In the genomic region with DNA sequence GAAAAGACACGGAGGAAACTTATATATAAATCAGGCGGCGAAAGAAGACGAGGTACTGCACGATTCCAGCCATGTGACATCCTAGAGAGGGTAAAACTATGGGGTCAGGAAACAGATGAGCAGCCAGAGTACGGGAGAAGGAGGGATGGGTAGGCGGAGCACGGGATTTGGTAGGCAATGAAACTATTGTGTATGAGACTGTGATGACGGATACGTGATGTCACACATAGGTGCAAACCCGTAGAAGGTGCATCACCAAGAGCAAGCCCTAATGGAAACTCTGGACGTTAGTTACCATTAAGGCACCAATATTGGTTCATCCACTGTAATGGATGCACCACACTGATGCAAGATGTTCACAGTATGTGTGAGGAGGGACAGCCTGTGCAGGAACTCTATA, we compare ENCODE assay signal across 33 cellular contexts.
"Had no signal": no experiment of that assay in that cellular context is flagged by ENCODE, and none has a peak within 500 bp of the region (broad histone marks: within the 10 kb centered on the region; RNA-seq: fewer than 3 reads in every experiment).

No MANE protein-coding gene starts in this region.

- H3K4me1 ChIP-seq: adrenal gland, ascending aorta, body of pancreas, breast epithelium had no signal

- H3K27me3 ChIP-seq: adrenal gland, ascending aorta, body of pancreas, brain microvascular endothelial cell, breast epithelium, cardiac muscle cell had no signal

- H3K4me3 ChIP-seq: adrenal gland, ascending aorta, body of pancreas, breast epithelium, cardiac muscle cell had no signal

- H3K36me3 ChIP-seq: adrenal gland, ascending aorta, brain microvascular endothelial cell, breast epithelium, cardiac muscle cell had no signal

- DNase-seq: activated effector memory CD4-positive, alpha-beta T cell treated with anti-CD3 and anti-CD28 coated beads, Interleukin-2, amount 50 U/mL, for 16 hours; activated effector memory CD4-positive, alpha-beta T cell treated with Interleukin-2 at 50 U/mL for 16 hours; activated gamma-delta T cell; activated gamma-delta T cell treated with Interleukin-2 at 50 U/mL for 16 hours; activated naive CD4-positive, alpha-beta T cell; activated naive CD4-positive, alpha-beta T cell treated with anti-CD3 and anti-CD28 coated beads for 36 hours; activated naive CD4-positive, alpha-beta T cell treated with anti-CD3 and anti-CD28 coated beads, Interleukin-2, amount 10 ng/mL, durations not matched to agents 7 days and 5 days; activated naive CD4-positive, alpha-beta T cell treated with anti-CD3 and anti-CD28 coated beads, Interleukin-2, amount 50 U/mL, for 16 hours; activated naive CD4-positive, alpha-beta T cell treated with Interleukin-2 at 50 U/mL for 16 hours; activated naive CD8-positive, alpha-beta T cell treated with anti-CD3 and anti-CD28 coated beads for 36 hours; activated naive CD8-positive, alpha-beta T cell treated with anti-CD3 and anti-CD28 coated beads, Interleukin-2, amount 10 ng/mL, durations not matched to agents 7 days and 5 days; activated naive CD8-positive, alpha-beta T cell treated with anti-CD3 and anti-CD28 coated beads, Interleukin-2, amount 50 U/mL, for 24 hours; activated T-cell treated with anti-CD3 and anti-CD28 coated beads for 4 hours; activated T-cell treated with anti-CD3 and anti-CD28 coated beads, Interleukin-2, amount 50 U/mL, for 1 hour; activated T-cell treated with anti-CD3 and anti-CD28 coated beads, Interleukin-2, amount 50 U/mL, for 24 hours; activated T-cell treated with anti-CD3 and anti-CD28 coated beads, Interleukin-2, amount 50 U/mL, for 4 hours; activated T-cell treated with anti-CD3 and anti-CD28 coated beads, Interleukin-2, amount 50 U/mL, for 48 hours; activated T-cell treated with anti-CD3 and anti-CD28 coated beads, Interleukin-2, amount 50 U/mL, for 72 hours; adrenal gland; amniotic stem cell; amygdala; aorta; body of pancreas; brain microvascular endothelial cell; caudate nucleus; central memory CD4-positive, alpha-beta T cell; cerebellar nuclear complex had no signal

- FAIRE-seq: astrocyte had no signal

- H3K9me3 ChIP-seq: adrenal gland, ascending aorta, body of pancreas, breast epithelium had no signal

- H3K27ac ChIP-seq: adrenal gland, ascending aorta, body of pancreas, brain microvascular endothelial cell, breast epithelium, cardiac muscle cell had no signal

- ATAC-seq: activated naive CD4-positive, alpha-beta T cell treated with anti-CD3 and anti-CD28 coated beads, Interleukin-2, amount 50 U/mL, for 72 hours; activated naive CD8-positive, alpha-beta T cell treated with anti-CD3 and anti-CD28 coated beads, Interleukin-2, amount 50 U/mL, for 24 hours; activated T-cell treated with anti-CD3 and anti-CD28 coated beads, Interleukin-2, amount 50 U/mL, for 4 hours; activated T-cell treated with anti-CD3 and anti-CD28 coated beads, Interleukin-2, amount 50 U/mL, for 72 hours; activated T-helper 17 cell treated with anti-CD3 and anti-CD28 coated beads, Interleukin-2, amount 50 U/mL, for 72 hours; body of pancreas had no signal
